Comparison of ENCODE assay signal across 29 cellular contexts in genomic region chr7:103564416-103564815, GRCh38.
"Had no signal": no experiment of that assay in that cellular context is flagged by ENCODE, and none has a peak within 500 bp of the region (broad histone marks: within the 10 kb centered on the region; RNA-seq: fewer than 3 reads in every experiment).

No MANE protein-coding gene starts in this region.

- ATAC-seq: activated naive CD4-positive, alpha-beta T cell treated with anti-CD3 and anti-CD28 coated beads, Interleukin-2, amount 50 U/mL, for 72 hours; activated T-cell treated with anti-CD3 and anti-CD28 coated beads, Interleukin-2, amount 50 U/mL, for 72 hours; effector memory CD8-positive, alpha-beta T cell; foreskin keratinocyte; gastrocnemius medialis; heart left ventricle had no signal

- H3K9me3 ChIP-seq: ascending aorta, breast epithelium, esophagus muscularis mucosa, gastrocnemius medialis, heart left ventricle had no signal

- H3K27ac Mint-ChIP-seq: activated CD4-positive, alpha-beta memory T cell treated with anti-CD3 and anti-CD28 coated beads, Interleukin-2, amount 10 ng/mL, durations not matched to agents 7 days and 5 days; activated CD4-positive, alpha-beta T cell treated with anti-CD3 and anti-CD28 coated beads, Interleukin-2, amount 10 ng/mL, durations not matched to agents 7 days and 5 days; activated naive CD4-positive, alpha-beta T cell treated with anti-CD3 and anti-CD28 coated beads, Interleukin-2, amount 10 ng/mL, durations not matched to agents 7 days and 5 days; activated naive CD4-positive, alpha-beta T cell treated with anti-CD3 and anti-CD28 coated beads, Interleukin-2, amount 50 U/mL, for 72 hours; activated naive CD8-positive, alpha-beta T cell treated with anti-CD3 and anti-CD28 coated beads, Interleukin-2, amount 10 ng/mL, durations not matched to agents 7 days and 5 days; activated T-cell treated with anti-CD3 and anti-CD28 coated beads, Interleukin-2, amount 50 U/mL, for 24 hours; activated T-cell treated with anti-CD3 and anti-CD28 coated beads, Interleukin-2, amount 50 U/mL, for 72 hours; brain; effector memory CD8-positive, alpha-beta T cell had no signal

- H3K4me3 ChIP-seq: ascending aorta, breast epithelium, esophagus muscularis mucosa, gastrocnemius medialis, heart left ventricle had no signal

- DNase-seq: activated CD4-positive, alpha-beta memory T cell treated with anti-CD3 and anti-CD28 coated beads, Interleukin-2, amount 10 ng/mL, durations not matched to agents 7 days and 5 days; activated CD4-positive, alpha-beta T cell treated with anti-CD3 and anti-CD28 coated beads for 1 hour; activated CD4-positive, alpha-beta T cell treated with anti-CD3 and anti-CD28 coated beads for 4 hours; activated CD4-positive, alpha-beta T cell treated with anti-CD3 and anti-CD28 coated beads, Interleukin-2, amount 10 ng/mL, durations not matched to agents 7 days and 5 days; activated CD4-positive, alpha-beta T cell treated with anti-CD3 and anti-CD28 coated beads, Interleukin-2, amount 50 U/mL, for 4 hours; activated CD8-positive, alpha-beta memory T cell treated with anti-CD3 and anti-CD28 coated beads, Interleukin-2, amount 50 U/mL, for 48 hours; activated gamma-delta T cell; activated naive CD4-positive, alpha-beta T cell; activated naive CD4-positive, alpha-beta T cell treated with anti-CD3 and anti-CD28 coated beads, Interleukin-2, amount 10 ng/mL, durations not matched to agents 7 days and 5 days; activated naive CD8-positive, alpha-beta T cell treated with anti-CD3 and anti-CD28 coated beads, Interleukin-2, amount 10 ng/mL, durations not matched to agents 7 days and 5 days; activated T-cell treated with anti-CD3 and anti-CD28 coated beads for 4 hours; activated T-cell treated with anti-CD3 and anti-CD28 coated beads, Interleukin-2, amount 50 U/mL, for 24 hours; activated T-cell treated with anti-CD3 and anti-CD28 coated beads, Interleukin-2, amount 50 U/mL, for 72 hours; cortex of kidney; dermis blood vessel endothelial cell; effector CD4-positive, alpha-beta T cell; effector memory CD8-positive, alpha-beta T cell; erythroblast; foreskin keratinocyte; gastrocnemius medialis; glutamatergic neuron; heart left ventricle; T-helper 2 cell had no signal

- H3K36me3 ChIP-seq: ascending aorta, breast epithelium, esophagus muscularis mucosa, gastrocnemius medialis, heart left ventricle had no signal

- H3K27me3 ChIP-seq: ascending aorta, breast epithelium, esophagus muscularis mucosa, foreskin keratinocyte had no signal

- H3K9me3 Mint-ChIP-seq: activated CD4-positive, alpha-beta memory T cell treated with anti-CD3 and anti-CD28 coated beads, Interleukin-2, amount 10 ng/mL, durations not matched to agents 7 days and 5 days; activated CD4-positive, alpha-beta T cell treated with anti-CD3 and anti-CD28 coated beads, Interleukin-2, amount 10 ng/mL, durations not matched to agents 7 days and 5 days; activated naive CD4-positive, alpha-beta T cell treated with anti-CD3 and anti-CD28 coated beads, Interleukin-2, amount 10 ng/mL, durations not matched to agents 7 days and 5 days; activated naive CD4-positive, alpha-beta T cell treated with anti-CD3 and anti-CD28 coated beads, Interleukin-2, amount 50 U/mL, for 72 hours; activated naive CD8-positive, alpha-beta T cell treated with anti-CD3 and anti-CD28 coated beads, Interleukin-2, amount 10 ng/mL, durations not matched to agents 7 days and 5 days; activated T-cell treated with anti-CD3 and anti-CD28 coated beads, Interleukin-2, amount 50 U/mL, for 24 hours; activated T-cell treated with anti-CD3 and anti-CD28 coated beads, Interleukin-2, amount 50 U/mL, for 72 hours; central memory CD8-positive, alpha-beta T cell; effector memory CD8-positive, alpha-beta T cell had no signal

- H3K4me1 ChIP-seq: ascending aorta, breast epithelium, foreskin keratinocyte, gastrocnemius medialis had no signal

- H3K4me3 Mint-ChIP-seq: activated CD4-positive, alpha-beta memory T cell treated with anti-CD3 and anti-CD28 coated beads, Interleukin-2, amount 10 ng/mL, durations not matched to agents 7 days and 5 days; activated CD4-positive, alpha-beta T cell treated with anti-CD3 and anti-CD28 coated beads, Interleukin-2, amount 10 ng/mL, durations not matched to agents 7 days and 5 days; activated naive CD4-positive, alpha-beta T cell treated with anti-CD3 and anti-CD28 coated beads, Interleukin-2, amount 10 ng/mL, durations not matched to agents 7 days and 5 days; activated naive CD8-positive, alpha-beta T cell treated with anti-CD3 and anti-CD28 coated beads, Interleukin-2, amount 10 ng/mL, durations not matched to agents 7 days and 5 days; activated T-cell treated with anti-CD3 and anti-CD28 coated beads, Interleukin-2, amount 50 U/mL, for 24 hours; activated T-cell treated with anti-CD3 and anti-CD28 coated beads, Interleukin-2, amount 50 U/mL, for 72 hours; brain; central memory CD8-positive, alpha-beta T cell; effector memory CD8-positive, alpha-beta T cell had no signal

- H3K4me1 Mint-ChIP-seq: activated CD4-positive, alpha-beta T cell treated with anti-CD3 and anti-CD28 coated beads, Interleukin-2, amount 10 ng/mL, durations not matched to agents 7 days and 5 days; activated naive CD4-positive, alpha-beta T cell treated with anti-CD3 and anti-CD28 coated beads, Interleukin-2, amount 10 ng/mL, durations not matched to agents 7 days and 5 days; activated naive CD8-positive, alpha-beta T cell treated with anti-CD3 and anti-CD28 coated beads, Interleukin-2, amount 10 ng/mL, durations not matched to agents 7 days and 5 days; central memory CD8-positive, alpha-beta T cell had no signal

- H3K36me3 Mint-ChIP-seq: activated naive CD4-positive, alpha-beta T cell treated with anti-CD3 and anti-CD28 coated beads, Interleukin-2, amount 10 ng/mL, durations not matched to agents 7 days and 5 days; activated naive CD4-positive, alpha-beta T cell treated with anti-CD3 and anti-CD28 coated beads, Interleukin-2, amount 50 U/mL, for 72 hours; activated naive CD8-positive, alpha-beta T cell treated with anti-CD3 and anti-CD28 coated beads, Interleukin-2, amount 10 ng/mL, durations not matched to agents 7 days and 5 days; brain had no signal

- H3K27ac ChIP-seq: ascending aorta, breast epithelium, esophagus muscularis mucosa, foreskin keratinocyte, gastrocnemius medialis, heart left ventricle had no signal
